19 cellular contexts compared by ENCODE assay signal in the genomic region with DNA sequence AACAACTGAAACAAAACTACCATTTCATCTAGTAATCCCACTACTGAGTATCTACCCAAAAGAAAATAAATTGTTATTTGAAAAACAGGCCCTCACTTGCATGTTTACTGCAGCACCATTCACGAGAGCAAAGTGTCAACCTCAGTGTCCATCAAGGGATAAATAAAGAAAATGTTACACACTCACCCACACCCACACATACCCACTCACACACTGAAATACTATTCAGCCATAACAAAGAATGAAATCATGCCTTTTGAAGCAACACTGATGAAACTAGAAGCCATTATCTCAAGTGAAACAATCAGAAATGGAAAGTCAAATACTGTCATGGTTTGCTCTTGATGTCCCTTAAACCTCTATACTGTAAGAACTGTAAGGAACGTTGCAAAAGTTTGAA. TPM values are rescaled to one million over a fixed set of nuclear protein-coding genes. Genes with fewer than 3 reads are reported as not detected.
DNase-seq lines count a peak whose midpoint lies in the region; ATAC-seq, FAIRE-seq and TF ChIP-seq lines count a peak whose summit lies in the region.
"Had no signal": no experiment of that assay in that cellular context is flagged by ENCODE, and none has a peak within 500 bp of the region (broad histone marks: within the 10 kb centered on the region; RNA-seq: fewer than 3 reads in every experiment).

No MANE protein-coding gene starts in this region.

- peaks cover 45 to 59% of the 10 kb centered on the region in 2 donors for H3K4me1 Mint-ChIP-seq in natural killer cell treated with Interleukin-12 subunit alpha and Interleukin-12 subunit beta and Interleukin-15 and Interleukin-18, amount 100 ng/mL, for 72 hours (ENCODE audit: low read depth in 2 of 2)
- H3K4me1 Mint-ChIP-seq in natural killer cell, result peaks cover 23 to 26% of the 10 kb centered on the region in 2 donors
- peaks cover 76% of the 10 kb centered on the region for H3K4me1 Mint-ChIP-seq in activated T-helper 2 cell treated with anti-CD3 and anti-CD28 coated beads, Interferon-gamma antibody, Interleukin-2, Interleukin-4, amounts not matched to agents 10 μg/mL and 5 μg/mL and 100 μg/mL, durations not matched to agents 14 hours and 24 hours and 36 hours (ENCODE audit: low read depth)
- H3K4me1 Mint-ChIP-seq in stimulated activated memory B cell treated with anti-CD40 and anti-IgM and Interleukin-4, amounts not matched to agents 10 μg/mL and 1 μg/mL and 100 μg/mL, for 72 hours, result peaks cover 77% of the 10 kb centered on the region

- no peak for DNase-seq in natural killer cell treated with Interleukin-12 subunit alpha and Interleukin-12 subunit beta and Interleukin-15 and Interleukin-18, amount 100 ng/mL, for 72 hours (ENCODE audit: low spot score)
- no peak for DNase-seq in natural killer cell
- no peak for DNase-seq in GM12892 (ENCODE audit: insufficient read length)
- DNase-seq in activated T-helper 2 cell treated with anti-CD3 and anti-CD28 coated beads, Interferon-gamma antibody, Interleukin-2, Interleukin-4, amounts not matched to agents 10 μg/mL and 5 μg/mL and 100 μg/mL, durations not matched to agents 14 hours and 24 hours and 36 hours (ENCODE audit: low spot score), result no peak
- DNase-seq in HPDE6-E6E7 (ENCODE audit: extremely low spot score), result no peak
- no peak for DNase-seq in NCI-H524 (lab: John Stamatoyannopoulos, UW)
- DNase-seq: Caco-2; CD8-positive, alpha-beta memory T cell; DND-41; GF-D8; HCEC 1CT; HFFc6 had no signal

- intact Hi-C loops in natural killer cell (cut with micrococcal nuclease), result no loop called here
- intact Hi-C loops in activated T-helper 2 cell treated with anti-CD3 and anti-CD28 coated beads, Interferon-gamma antibody, Interleukin-2, Interleukin-4, amounts not matched to agents 10 μg/mL and 5 μg/mL and 100 μg/mL, durations not matched to agents 14 hours and 24 hours and 36 hours (cut with micrococcal nuclease), result no loop called here

- no peak for ATAC-seq in natural killer cell treated with Interleukin-12 subunit alpha and Interleukin-12 subunit beta and Interleukin-15 and Interleukin-18, amount 100 ng/mL, for 72 hours
- no peak for ATAC-seq in natural killer cell
- no peak for ATAC-seq in stimulated activated memory B cell treated with anti-CD40 and anti-IgM and Interleukin-4, amounts not matched to agents 10 μg/mL and 1 μg/mL and 100 μg/mL, for 72 hours
- no peak for ATAC-seq in GM19452 (IDR thresholded peaks at IDR 0.05; ENCODE audit: unreplicated experiment)
- ATAC-seq: A549 had no signal

- no peaks in the 10 kb centered on the region for H3K36me3 Mint-ChIP-seq in natural killer cell treated with Interleukin-12 subunit alpha and Interleukin-12 subunit beta and Interleukin-15 and Interleukin-18, amount 100 ng/mL, for 72 hours
- H3K36me3 Mint-ChIP-seq in natural killer cell, result no peaks in the 10 kb centered on the region
- H3K36me3 Mint-ChIP-seq in activated T-helper 2 cell treated with anti-CD3 and anti-CD28 coated beads, Interferon-gamma antibody, Interleukin-2, Interleukin-4, amounts not matched to agents 10 μg/mL and 5 μg/mL and 100 μg/mL, durations not matched to agents 14 hours and 24 hours and 36 hours (ENCODE audit: low read depth), result peaks cover 27% of the 10 kb centered on the region
- H3K36me3 Mint-ChIP-seq in stimulated activated memory B cell treated with anti-CD40 and anti-IgM and Interleukin-4, amounts not matched to agents 10 μg/mL and 1 μg/mL and 100 μg/mL, for 72 hours, result no peaks in the 10 kb centered on the region
- H3K36me3 Mint-ChIP-seq: CD14-positive monocyte; CD8-positive, alpha-beta memory T cell had no signal

- no peaks in the 10 kb centered on the region for H3K27me3 Mint-ChIP-seq in natural killer cell treated with Interleukin-12 subunit alpha and Interleukin-12 subunit beta and Interleukin-15 and Interleukin-18, amount 100 ng/mL, for 72 hours
- H3K27me3 Mint-ChIP-seq in natural killer cell (ENCODE audit: low read depth in 2 of 2), result peaks cover 0 to 2% of the 10 kb centered on the region in 2 donors
- H3K27me3 Mint-ChIP-seq in activated T-helper 2 cell treated with anti-CD3 and anti-CD28 coated beads, Interferon-gamma antibody, Interleukin-2, Interleukin-4, amounts not matched to agents 10 μg/mL and 5 μg/mL and 100 μg/mL, durations not matched to agents 14 hours and 24 hours and 36 hours (ENCODE audit: low read depth), result no peaks in the 10 kb centered on the region
- H3K27me3 Mint-ChIP-seq in stimulated activated memory B cell treated with anti-CD40 and anti-IgM and Interleukin-4, amounts not matched to agents 10 μg/mL and 1 μg/mL and 100 μg/mL, for 72 hours, result no peaks in the 10 kb centered on the region

- no peak for TF ChIP-seq CTCF in natural killer cell (IDR thresholded peaks at IDR 0.05)

- peak; percentile 82 for FAIRE-seq in GM12892 (lab: Jason Lieb, UNC)
- FAIRE-seq: A549 had no signal

- no peak for TF ChIP-seq POLR2A in GM12892 (IDR thresholded peaks at IDR 0.05; ENCODE audit: low read depth, low read length)

- H3K4me3 Mint-ChIP-seq in natural killer cell treated with Interleukin-12 subunit alpha and Interleukin-12 subunit beta and Interleukin-15 and Interleukin-18, amount 100 ng/mL, for 72 hours, result peak overlapping the region; percentile 81
- no peak overlapping the region for H3K4me3 Mint-ChIP-seq in natural killer cell
- no peak overlapping the region for H3K4me3 Mint-ChIP-seq in activated T-helper 2 cell treated with anti-CD3 and anti-CD28 coated beads, Interferon-gamma antibody, Interleukin-2, Interleukin-4, amounts not matched to agents 10 μg/mL and 5 μg/mL and 100 μg/mL, durations not matched to agents 14 hours and 24 hours and 36 hours (ENCODE audit: low read depth)
- H3K4me3 Mint-ChIP-seq in stimulated activated memory B cell treated with anti-CD40 and anti-IgM and Interleukin-4, amounts not matched to agents 10 μg/mL and 1 μg/mL and 100 μg/mL, for 72 hours, result no peak overlapping the region
- H3K4me3 Mint-ChIP-seq: CD14-positive monocyte; CD8-positive, alpha-beta memory T cell; HFFc6 had no signal

- H3K9me3 Mint-ChIP-seq in natural killer cell treated with Interleukin-12 subunit alpha and Interleukin-12 subunit beta and Interleukin-15 and Interleukin-18, amount 100 ng/mL, for 72 hours, result peaks cover 6% of the 10 kb centered on the region
- H3K9me3 Mint-ChIP-seq in natural killer cell, result no peaks in the 10 kb centered on the region
- H3K9me3 Mint-ChIP-seq in activated T-helper 2 cell treated with anti-CD3 and anti-CD28 coated beads, Interferon-gamma antibody, Interleukin-2, Interleukin-4, amounts not matched to agents 10 μg/mL and 5 μg/mL and 100 μg/mL, durations not matched to agents 14 hours and 24 hours and 36 hours, result peaks cover 17% of the 10 kb centered on the region
- H3K9me3 Mint-ChIP-seq in stimulated activated memory B cell treated with anti-CD40 and anti-IgM and Interleukin-4, amounts not matched to agents 10 μg/mL and 1 μg/mL and 100 μg/mL, for 72 hours, result peaks cover 3% of the 10 kb centered on the region
- H3K9me3 Mint-ChIP-seq: HFFc6 had no signal

- H3K27ac Mint-ChIP-seq in natural killer cell treated with Interleukin-12 subunit alpha and Interleukin-12 subunit beta and Interleukin-15 and Interleukin-18, amount 100 ng/mL, for 72 hours, result peak overlapping the region; percentile 32 to 91
- H3K27ac Mint-ChIP-seq in natural killer cell, result no peak overlapping the region
- H3K27ac Mint-ChIP-seq in activated T-helper 2 cell treated with anti-CD3 and anti-CD28 coated beads, Interferon-gamma antibody, Interleukin-2, Interleukin-4, amounts not matched to agents 10 μg/mL and 5 μg/mL and 100 μg/mL, durations not matched to agents 14 hours and 24 hours and 36 hours, result peak overlapping the region; percentile 90
- peak overlapping the region; percentile 88 for H3K27ac Mint-ChIP-seq in stimulated activated memory B cell treated with anti-CD40 and anti-IgM and Interleukin-4, amounts not matched to agents 10 μg/mL and 1 μg/mL and 100 μg/mL, for 72 hours
- H3K27ac Mint-ChIP-seq: CD14-positive monocyte; CD8-positive, alpha-beta memory T cell; HFFc6 had no signal

RNA-seq across cellular contexts. Expression of a gene that starts 44.8 kb away (rescaled TPM):
- total RNA-seq in natural killer cell treated with Interleukin-12 subunit alpha and Interleukin-12 subunit beta and Interleukin-15 and Interleukin-18, amount 100 ng/mL, for 72 hours, result under 1 TPM; 0.45 to 0.70 TPM
- total RNA-seq in natural killer cell, result 1 to 10 TPM in 2 of 3 donors, under 1 TPM in 1; 1.00 to 1.1 (median 1.0) TPM
- polyA plus RNA-seq in GM12892 (2012; ENCODE audit: missing spikeins), result 5.8 TPM
- total RNA-seq in activated T-helper 2 cell treated with anti-CD3 and anti-CD28 coated beads, Interferon-gamma antibody, Interleukin-2, Interleukin-4, amounts not matched to agents 10 μg/mL and 5 μg/mL and 100 μg/mL, durations not matched to agents 14 hours and 24 hours and 36 hours, result 0.89 and 1.3 TPM in 2 replicates
- total RNA-seq: Caco-2, H4, HFFc6 had no signal
- polyA plus RNA-seq: A549; AG04450; BJ; CD14-positive monocyte; CD8-positive, alpha-beta memory T cell had no signal

Comparison
In these comparisons a context has a peak if more than half of its experiments do, and no peak if none do; other contexts are left out.
1. H3K27ac Mint-ChIP-seq: peak in natural killer cell treated with Interleukin-12 subunit alpha and Interleukin-12 subunit beta and Interleukin-15 and Interleukin-18, amount 100 ng/mL, for 72 hours (2 of 2), activated T-helper 2 cell treated with anti-CD3 and anti-CD28 coated beads, Interferon-gamma antibody, Interleukin-2, Interleukin-4, amounts not matched to agents 10 μg/mL and 5 μg/mL and 100 μg/mL, durations not matched to agents 14 hours and 24 hours and 36 hours (single experiment) and stimulated activated memory B cell treated with anti-CD40 and anti-IgM and Interleukin-4, amounts not matched to agents 10 μg/mL and 1 μg/mL and 100 μg/mL, for 72 hours (single experiment); none in natural killer cell (0 of 2).